Comparison of ENCODE assay signal across 13 cellular contexts in genomic region chr20:10924628-10925266, GRCh38.
A peak's percentile ranks its signal among the peaks of the same experiment; 100 is the strongest.
DNase-seq lines count a peak whose midpoint lies in the region; ATAC-seq and TF ChIP-seq lines count a peak whose summit lies in the region.
"Had no signal": no experiment of that assay in that cellular context is flagged by ENCODE, and none has a peak within 500 bp of the region (broad histone marks: within the 10 kb centered on the region; RNA-seq: fewer than 3 reads in every experiment).

No MANE protein-coding gene starts in this region.

- no peak overlapping the region for H3K4me3 ChIP-seq in BJ (ENCODE audit: low read depth, low read length)
- no peak overlapping the region for H3K4me3 ChIP-seq in mammary epithelial cell (replicated peaks in 1 of 3; ENCODE audit: insufficient read depth in 1 of 3, low read depth in 2 of 3, low read length in 3 of 3)
- H3K4me3 ChIP-seq in H7 (ENCODE audit: insufficient read depth, low read depth, low read length), result no peak overlapping the region
- H3K4me3 ChIP-seq: heart right ventricle, stomach had no signal

- dilution Hi-C loops in mammary epithelial cell (cut with HindIII; ENCODE audit: low sequenced_read_pairs), result no loop called here

- H4K20me1 ChIP-seq in mammary epithelial cell (ENCODE audit: insufficient read depth, low read length), result no peaks in the 10 kb centered on the region

- H3K4me2 ChIP-seq in mammary epithelial cell (ENCODE audit: insufficient read depth, low read depth, low read length), result no peak overlapping the region

- no peaks in the 10 kb centered on the region for H3K79me2 ChIP-seq in mammary epithelial cell (ENCODE audit: insufficient read depth, low read length)

- no peaks in the 10 kb centered on the region for H3K9me3 ChIP-seq in mammary epithelial cell (replicated peaks; ENCODE audit: insufficient read depth, low read length)
- H3K9me3 ChIP-seq: heart right ventricle, stomach had no signal

- peak overlapping the region; percentile 29 for H2AFZ ChIP-seq in mammary epithelial cell (ENCODE audit: low read depth, low read length)

- no peak for TF ChIP-seq CTCF in BJ (IDR thresholded peaks at IDR 0.05; ENCODE audit: insufficient read depth, low read depth, low read length)
- TF ChIP-seq CTCF in mammary epithelial cell (conservative IDR thresholded peaks at IDR 0.05 in 1 of 2, IDR thresholded peaks at IDR 0.05 in 1 of 2; ENCODE audit: extremely low read depth in 1 of 2, insufficient read depth in 1 of 2, low read depth in 1 of 2, low read length in 2 of 2), result no peak

- peak; percentile 84 for DNase-seq in BJ (ENCODE audit: low read depth)
- peak; percentile 23 for DNase-seq in NCI-H1436 treated with DMSO at 0.1 percent for 48 hours (lab: John Stamatoyannopoulos, UW)
- peak; percentile 38 for DNase-seq in mammary epithelial cell
- peak; percentile 19 for DNase-seq in myocyte (ENCODE audit: low read depth)
- no peak for DNase-seq in NAMALWA (ENCODE audit: low spot score)
- no peak for DNase-seq in H7
- DNase-seq in activated CD4-positive, alpha-beta T cell treated with anti-CD3 and anti-CD28 coated beads for 36 hours, result no peak
- DNase-seq: activated T-cell treated with anti-CD3 and anti-CD28 coated beads for 4 hours; CD8-positive, alpha-beta memory T cell; cerebellar nuclear complex; heart right ventricle; stomach had no signal

- peaks cover 49% of the 10 kb centered on the region for H3K4me1 ChIP-seq in mammary epithelial cell (ENCODE audit: insufficient read depth, low read length)

- no peak overlapping the region for H3K27ac Mint-ChIP-seq in activated CD4-positive, alpha-beta T cell treated with anti-CD3 and anti-CD28 coated beads for 36 hours
- H3K27ac Mint-ChIP-seq: CD8-positive, alpha-beta memory T cell had no signal

- WGBS in mammary epithelial cell (ENCODE audit: low coverage, missing lambda C conversion rate), result 100% methylated on average over 1 of the region's 1 CpG

- ATAC-seq in HG03457 (IDR thresholded peaks at IDR 0.05; ENCODE audit: unreplicated experiment), result no peak
- ATAC-seq in activated CD4-positive, alpha-beta T cell treated with anti-CD3 and anti-CD28 coated beads for 36 hours, result no peak

- H3K4me3 Mint-ChIP-seq in activated CD4-positive, alpha-beta T cell treated with anti-CD3 and anti-CD28 coated beads for 36 hours, result no peak overlapping the region
- H3K4me3 Mint-ChIP-seq: CD8-positive, alpha-beta memory T cell had no signal

- in situ Hi-C loops in mammary epithelial cell (cut with MboI; ENCODE audit: low sequenced_read_pairs in 2 of 2), result no loop called here

- no peaks in the 10 kb centered on the region for H3K36me3 Mint-ChIP-seq in activated CD4-positive, alpha-beta T cell treated with anti-CD3 and anti-CD28 coated beads for 36 hours (ENCODE audit: low read depth)
- H3K36me3 Mint-ChIP-seq: CD8-positive, alpha-beta memory T cell had no signal

- no peaks in the 10 kb centered on the region for H3K4me1 Mint-ChIP-seq in activated CD4-positive, alpha-beta T cell treated with anti-CD3 and anti-CD28 coated beads for 36 hours
- H3K4me1 Mint-ChIP-seq: CD8-positive, alpha-beta memory T cell had no signal

- peaks cover 2% of the 10 kb centered on the region for H3K9me3 Mint-ChIP-seq in activated CD4-positive, alpha-beta T cell treated with anti-CD3 and anti-CD28 coated beads for 36 hours (ENCODE audit: low read depth)

- H3K27me3 ChIP-seq in BJ (ENCODE audit: control insufficient read depth, insufficient read depth, low read length) (peaks cover 2% of the 10 kb centered on the region), mammary epithelial cell (ENCODE audit: insufficient read depth, low read length) (no peaks in the 10 kb centered on the region), H7 (ENCODE audit: control insufficient read depth, insufficient read depth, low read length) (no peaks in the 10 kb centered on the region)
- H3K27me3 ChIP-seq: heart right ventricle, stomach had no signal

- H3K9ac ChIP-seq in mammary epithelial cell (ENCODE audit: insufficient read depth, low read length), result no peak overlapping the region

- intact Hi-C loops in mammary epithelial cell (cut with micrococcal nuclease), result loop anchor here (5.0 to 10.0 kb wide), 2 partner anchors 78 to 190 kb away; no protein-coding TSS in a partner anchor
- intact Hi-C loops in activated CD4-positive, alpha-beta T cell treated with anti-CD3 and anti-CD28 coated beads for 36 hours (cut with DNase I, micrococcal nuclease), result no loop called here

- no peak overlapping the region for H3K27ac ChIP-seq in mammary epithelial cell (ENCODE audit: insufficient read depth, low read depth, low read length)
- H3K27ac ChIP-seq: heart right ventricle, stomach had no signal

- H3K36me3 ChIP-seq in BJ (ENCODE audit: control insufficient read depth, insufficient read depth, low read length) (no peaks in the 10 kb centered on the region), mammary epithelial cell (ENCODE audit: insufficient read depth, low read length) (no peaks in the 10 kb centered on the region), H7 (replicated peaks; ENCODE audit: control insufficient read depth, insufficient read depth, low read length) (no peaks in the 10 kb centered on the region)
- H3K36me3 ChIP-seq: heart right ventricle, stomach had no signal

- no TSS peak for BruUV-seq in mammary epithelial cell (replicated peaks; lab: Mats Ljungman, UMichigan)

- no peaks in the 10 kb centered on the region for H3K27me3 Mint-ChIP-seq in activated CD4-positive, alpha-beta T cell treated with anti-CD3 and anti-CD28 coated beads for 36 hours

- POLR2A ChIA-PET in BJ (lab: Charles Lee), result no interaction called here
- POLR2A ChIA-PET in activated CD4-positive, alpha-beta T cell treated with anti-CD3 and anti-CD28 coated beads for 36 hours (lab: Charles Lee), result no interaction called here

- CTCF ChIA-PET in BJ (lab: Yijun Ruan, JAX), result interaction anchor here (1.0 kb wide), 1 partner anchor 20 kb away, joined by 3 read pairs; no protein-coding TSS in a partner anchor
- CTCF ChIA-PET in mammary epithelial cell (lab: Charles Lee; ENCODE audit: low non-redundant PET), result interaction anchor here (0.5 kb wide), 1 partner anchor 77 kb away, joined by 3 read pairs; no protein-coding TSS in a partner anchor
- CTCF ChIA-PET in activated CD4-positive, alpha-beta T cell treated with anti-CD3 and anti-CD28 coated beads for 36 hours (lab: Charles Lee), result no interaction called here

Comparison
In these comparisons a context has a peak if more than half of its experiments do, and no peak if none do; other contexts are left out.
1. DNase-seq: peak in BJ (single experiment), NCI-H1436 treated with DMSO at 0.1 percent for 48 hours (single experiment), mammary epithelial cell (single experiment) and myocyte (single experiment); none in NAMALWA (single experiment), H7 (single experiment) and activated CD4-positive, alpha-beta T cell treated with anti-CD3 and anti-CD28 coated beads for 36 hours (single experiment).